ENCODE assay signal across 9 cellular contexts in genomic region chr20:18001131-18001921, GRCh38. TPM values are rescaled to one million over a fixed set of nuclear protein-coding genes. Genes with fewer than 3 reads are reported as not detected.
DNase-seq lines count a peak whose midpoint lies in the region; ATAC-seq and TF ChIP-seq lines count a peak whose summit lies in the region.
"Had no signal": no experiment of that assay in that cellular context is flagged by ENCODE, and none has a peak within 500 bp of the region (broad histone marks: within the 10 kb centered on the region; RNA-seq: fewer than 3 reads in every experiment).

No MANE protein-coding gene starts in this region.

- CTCF ChIA-PET in CD4-positive, alpha-beta T cell (lab: Charles Lee): no interaction called here

- H3K36me3 ChIP-seq in adipocyte (ENCODE audit: control insufficient read depth, insufficient read depth, low read length, severe bottlenecking) (no peaks in the 10 kb centered on the region), BE2C (no peaks in the 10 kb centered on the region)

- H3K9me3 ChIP-seq in adipocyte (ENCODE audit: control insufficient read depth, low read length): no peaks in the 10 kb centered on the region
- no peaks in the 10 kb centered on the region for H3K9me3 ChIP-seq in BE2C
- H3K9me3 ChIP-seq in CD4-positive, alpha-beta T cell (ENCODE audit: control insufficient read depth, low read length): no peaks in the 10 kb centered on the region

- H3K27ac Mint-ChIP-seq in CD4-positive, alpha-beta T cell: no peak overlapping the region

- no peak for ATAC-seq in CD4-positive, alpha-beta T cell (ENCODE audit: poor library complexity)
- ATAC-seq in HG03457 (IDR thresholded peaks at IDR 0.05; ENCODE audit: unreplicated experiment): no peak

- peaks cover 15% of the 10 kb centered on the region for H3K4me1 ChIP-seq in adipocyte (ENCODE audit: control insufficient read depth, insufficient read depth, low read length)
- H3K4me1 ChIP-seq in BE2C: no peaks in the 10 kb centered on the region

- H3K27me3 ChIP-seq in adipocyte (replicated peaks; ENCODE audit: control insufficient read depth, insufficient read depth, low read length) (peaks cover 18% of the 10 kb centered on the region), BE2C (no peaks in the 10 kb centered on the region)
- no peaks in the 10 kb centered on the region for H3K27me3 ChIP-seq in CD4-positive, alpha-beta T cell (ENCODE audit: control insufficient read depth, insufficient read depth, low read length)

- H3K27ac ChIP-seq in CD4-positive, alpha-beta T cell (ENCODE audit: low read depth, low read length): no peak overlapping the region

- H3K36me3 Mint-ChIP-seq in CD4-positive, alpha-beta T cell (ENCODE audit: low read depth): no peaks in the 10 kb centered on the region

- intact Hi-C loops in CD4-positive, alpha-beta T cell (cut with DNase I, micrococcal nuclease): no loop called here

- H3K9ac ChIP-seq in adipocyte (ENCODE audit: low read length): peak overlapping the region; percentile 2

- POLR2A ChIA-PET in CD4-positive, alpha-beta T cell (lab: Charles Lee): no interaction called here

- DNase-seq in ELF-1 (ENCODE audit: low read depth, low spot score): peak; percentile 46
- DNase-seq in adipocyte (ENCODE audit: low read depth): peak; percentile 61
- DNase-seq in glomerular visceral epithelial cell (ENCODE audit: extremely low spot score): peak; percentile 40
- DNase-seq in putamen (ENCODE audit: low spot score): peak; percentile 22
- DNase-seq in BE2C: no peak
- no peak for DNase-seq in NCI-H1105 (lab: John Stamatoyannopoulos, UW)
- no peak for DNase-seq in CD4-positive, alpha-beta T cell
- DNase-seq: activated CD4-positive, alpha-beta T cell treated with anti-CD3 and anti-CD28 coated beads, Interleukin-2, amount 50 U/mL, for 1 hour had no signal

- H3K4me3 ChIP-seq in adipocyte (ENCODE audit: low read length) (no peak overlapping the region), BE2C (ENCODE audit: low read depth, low read length) (no peak overlapping the region)

- TF ChIP-seq CTCF in BE2C (IDR thresholded peaks at IDR 0.05; ENCODE audit: low read depth, low read length): no peak
- TF ChIP-seq CTCF in CD4-positive, alpha-beta T cell (IDR thresholded peaks at IDR 0.05): no peak

- H3K4me1 Mint-ChIP-seq in CD4-positive, alpha-beta T cell (ENCODE audit: low read depth): peaks cover under 1% of the 10 kb centered on the region

- H3K27me3 Mint-ChIP-seq in CD4-positive, alpha-beta T cell: no peaks in the 10 kb centered on the region

- no peak overlapping the region for H3K4me3 Mint-ChIP-seq in CD4-positive, alpha-beta T cell

- H3K9me3 Mint-ChIP-seq in CD4-positive, alpha-beta T cell: no peaks in the 10 kb centered on the region

RNA-seq across cellular contexts. Expression of gene MGME1, which starts 32.5 kb away (rescaled TPM):
- 22.4 TPM for polyA plus RNA-seq in BE2C (2012; ENCODE audit: insufficient read depth, insufficient read length, low read depth)
- total RNA-seq in CD4-positive, alpha-beta T cell: 1 to 10 TPM; 4.5 to 4.6 TPM

RNA-seq across cellular contexts. Expression of gene SNX5, which starts 32.7 kb away (rescaled TPM):
- polyA plus RNA-seq in BE2C (2012; ENCODE audit: insufficient read depth, insufficient read length, low read depth): 68.1 TPM
- total RNA-seq in CD4-positive, alpha-beta T cell: 10 to 100 TPM; 58.3 to 60.3 TPM

RNA-seq across cellular contexts. Expression of gene OVOL2, which starts 56.4 kb away (rescaled TPM):
- polyA plus RNA-seq in BE2C (2012; ENCODE audit: insufficient read depth, insufficient read length, low read depth): not detected
- total RNA-seq in CD4-positive, alpha-beta T cell: not detected

Comparison
In these comparisons a context has a peak if more than half of its experiments do, and no peak if none do; other contexts are left out.
1. DNase-seq: peak in ELF-1 (single experiment), adipocyte (single experiment), glomerular visceral epithelial cell (single experiment) and putamen (single experiment); none in BE2C (single experiment), NCI-H1105 (single experiment) and CD4-positive, alpha-beta T cell (0 of 10).